In the genomic region with DNA sequence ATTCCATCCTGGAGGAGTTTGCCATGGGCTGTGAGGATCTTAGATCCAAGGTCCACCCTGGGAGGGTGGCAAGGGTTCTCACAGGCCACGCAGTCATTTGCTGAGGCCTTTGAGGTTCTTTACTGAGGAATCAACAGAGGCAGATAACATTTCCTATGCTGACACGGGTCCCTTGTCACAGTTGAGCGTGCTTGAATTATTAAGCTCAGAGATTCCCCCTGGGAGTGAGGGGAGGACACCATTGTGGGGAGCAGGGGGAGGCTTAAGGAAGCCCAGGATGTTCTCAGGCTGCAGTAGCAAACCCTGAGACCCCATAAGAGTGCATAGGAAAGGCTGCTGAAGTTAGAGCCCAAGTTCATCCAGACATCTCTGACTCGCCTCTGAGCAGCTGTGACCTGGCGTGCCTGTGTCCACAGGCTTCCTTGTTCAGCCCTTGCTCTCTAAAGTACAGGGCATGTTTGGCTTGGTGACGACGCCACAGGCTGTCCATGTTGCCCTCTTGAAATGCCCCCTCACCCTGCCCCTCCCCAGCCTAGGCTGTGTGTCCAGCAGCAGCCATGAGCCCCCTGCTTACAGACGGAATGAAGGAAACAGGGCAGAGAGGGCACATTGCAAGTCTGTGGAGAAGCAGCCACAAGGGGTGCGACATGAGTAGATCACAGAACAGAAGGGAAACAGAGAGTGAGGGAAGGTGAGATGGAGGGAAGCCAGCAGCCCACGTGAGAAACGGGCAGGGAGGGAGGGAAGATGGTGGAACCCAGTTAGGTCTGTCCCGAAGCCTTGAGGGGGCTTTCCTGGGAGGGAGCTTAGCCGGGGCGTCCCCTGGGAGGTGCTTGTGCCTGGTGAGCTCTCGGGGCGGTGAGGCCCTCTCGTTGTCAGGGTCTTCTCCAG, we compare ENCODE assay signal across 1 cellular context.
TF ChIP-seq lines count a peak whose summit lies in the region.

No MANE protein-coding gene starts in this region.

TF ChIP-seq in GM12878, 131 proteins besides CTCF, POLR2A, EP300 and RAD21 (continued from another document):
- TF ChIP-seq, protein P1, sequence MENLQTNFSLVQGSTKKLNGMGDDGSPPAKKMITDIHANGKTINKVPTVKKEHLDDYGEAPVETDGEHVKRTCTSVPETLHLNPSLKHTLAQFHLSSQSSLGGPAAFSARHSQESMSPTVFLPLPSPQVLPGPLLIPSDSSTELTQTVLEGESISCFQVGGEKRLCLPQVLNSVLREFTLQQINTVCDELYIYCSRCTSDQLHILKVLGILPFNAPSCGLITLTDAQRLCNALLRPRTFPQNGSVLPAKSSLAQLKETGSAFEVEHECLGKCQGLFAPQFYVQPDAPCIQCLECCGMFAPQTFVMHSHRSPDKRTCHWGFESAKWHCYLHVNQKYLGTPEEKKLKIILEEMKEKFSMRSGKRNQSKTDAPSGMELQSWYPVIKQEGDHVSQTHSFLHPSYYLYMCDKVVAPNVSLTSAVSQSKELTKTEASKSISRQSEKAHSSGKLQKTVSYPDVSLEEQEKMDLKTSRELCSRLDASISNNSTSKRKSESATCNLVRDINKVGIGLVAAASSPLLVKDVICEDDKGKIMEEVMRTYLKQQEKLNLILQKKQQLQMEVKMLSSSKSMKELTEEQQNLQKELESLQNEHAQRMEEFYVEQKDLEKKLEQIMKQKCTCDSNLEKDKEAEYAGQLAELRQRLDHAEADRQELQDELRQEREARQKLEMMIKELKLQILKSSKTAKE (IDR thresholded peaks at IDR 0.05; ENCODE audit: low read depth, poor library complexity, severe bottlenecking): no peak
- TF ChIP-seq POLR2AphosphoS5 (IDR thresholded peaks at IDR 0.05; ENCODE audit: low read length): 0 out of 2 replicates have a peak, but pooled peaks have one; percentile 51
- TF ChIP-seq HDGF (IDR thresholded peaks at IDR 0.05): peak; percentile 90
- 0 out of 2 replicates have a peak, but pooled peaks have one; percentile 8 for TF ChIP-seq RAD51 (IDR thresholded peaks at IDR 0.05)
- TF ChIP-seq IRF4 (IDR thresholded peaks at IDR 0.05; ENCODE audit: low read depth, low read length): 0 out of 2 replicates have a peak, but pooled peaks have one; percentile 53
- TF ChIP-seq, protein P2, sequence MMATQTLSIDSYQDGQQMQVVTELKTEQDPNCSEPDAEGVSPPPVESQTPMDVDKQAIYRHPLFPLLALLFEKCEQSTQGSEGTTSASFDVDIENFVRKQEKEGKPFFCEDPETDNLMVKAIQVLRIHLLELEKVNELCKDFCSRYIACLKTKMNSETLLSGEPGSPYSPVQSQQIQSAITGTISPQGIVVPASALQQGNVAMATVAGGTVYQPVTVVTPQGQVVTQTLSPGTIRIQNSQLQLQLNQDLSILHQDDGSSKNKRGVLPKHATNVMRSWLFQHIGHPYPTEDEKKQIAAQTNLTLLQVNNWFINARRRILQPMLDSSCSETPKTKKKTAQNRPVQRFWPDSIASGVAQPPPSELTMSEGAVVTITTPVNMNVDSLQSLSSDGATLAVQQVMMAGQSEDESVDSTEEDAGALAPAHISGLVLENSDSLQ (IDR thresholded peaks at IDR 0.05): no peak
- TF ChIP-seq, protein P3, sequence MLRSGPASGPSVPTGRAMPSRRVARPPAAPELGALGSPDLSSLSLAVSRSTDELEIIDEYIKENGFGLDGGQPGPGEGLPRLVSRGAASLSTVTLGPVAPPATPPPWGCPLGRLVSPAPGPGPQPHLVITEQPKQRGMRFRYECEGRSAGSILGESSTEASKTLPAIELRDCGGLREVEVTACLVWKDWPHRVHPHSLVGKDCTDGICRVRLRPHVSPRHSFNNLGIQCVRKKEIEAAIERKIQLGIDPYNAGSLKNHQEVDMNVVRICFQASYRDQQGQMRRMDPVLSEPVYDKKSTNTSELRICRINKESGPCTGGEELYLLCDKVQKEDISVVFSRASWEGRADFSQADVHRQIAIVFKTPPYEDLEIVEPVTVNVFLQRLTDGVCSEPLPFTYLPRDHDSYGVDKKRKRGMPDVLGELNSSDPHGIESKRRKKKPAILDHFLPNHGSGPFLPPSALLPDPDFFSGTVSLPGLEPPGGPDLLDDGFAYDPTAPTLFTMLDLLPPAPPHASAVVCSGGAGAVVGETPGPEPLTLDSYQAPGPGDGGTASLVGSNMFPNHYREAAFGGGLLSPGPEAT (IDR thresholded peaks at IDR 0.05; ENCODE audit: low read depth): peak; percentile 74
- TF ChIP-seq GATAD2B (conservative IDR thresholded peaks at IDR 0.05; ENCODE audit: low read depth): 0 out of 2 replicates have a peak, but pooled peaks have one; percentile 23
- TF ChIP-seq BHLHE40 (IDR thresholded peaks at IDR 0.05; ENCODE audit: borderline replicate concordance in 1 of 2, low read depth in 2 of 2, low read length in 1 of 2): peak; percentile 64; a peak in 3 of 4 replicates
- TF ChIP-seq HCFC1 (IDR thresholded peaks at IDR 0.05; ENCODE audit: low read length): no peak
- 0 out of 2 replicates have a peak, but pooled peaks have one; percentile 37 for TF ChIP-seq YY1 (IDR thresholded peaks at IDR 0.05; ENCODE audit: low read depth, low read length)
- TF ChIP-seq YBX1 (IDR thresholded peaks at IDR 0.05): no peak
- 0 out of 2 replicates have a peak, but pooled peaks have one; percentile 7 for TF ChIP-seq SPI1 (IDR thresholded peaks at IDR 0.05; ENCODE audit: borderline replicate concordance, insufficient read depth, low read depth, low read length)
- TF ChIP-seq MEF2B (IDR thresholded peaks at IDR 0.05; ENCODE audit: partially characterized antibody, poor library complexity, severe bottlenecking): peak; percentile 73
